ENCODE assay signal across 16 cellular contexts in genomic region chr7:121341933-121342332, GRCh38. TPM values are rescaled to one million over a fixed set of nuclear protein-coding genes. Genes with fewer than 3 reads are reported as not detected.
DNase-seq lines count a peak whose midpoint lies in the region; ATAC-seq and TF ChIP-seq lines count a peak whose summit lies in the region.
"Had no signal": no experiment of that assay in that cellular context is flagged by ENCODE, and none has a peak within 500 bp of the region (broad histone marks: within the 10 kb centered on the region; RNA-seq: fewer than 3 reads in every experiment).

No MANE protein-coding gene starts in this region.

- POLR2A ChIA-PET in IMR-90 (lab: Charles Lee; ENCODE audit: unreplicated experiment) = no interaction called here

- BruUV-seq in Calu3 (replicated peaks; lab: Mats Ljungman, UMichigan) = no TSS peak
- no TSS peak for BruUV-seq in IMR-90 (replicated peaks; lab: Mats Ljungman, UMichigan)

- peak overlapping the region; percentile 86 for H2BK15ac ChIP-seq in IMR-90 (ENCODE audit: low read depth, low read length)

- peak overlapping the region; percentile 34 to 74; a peak in 3 of 4 replicates for H4K8ac ChIP-seq in IMR-90 (ENCODE audit: low read depth in 2 of 2, low read length in 2 of 2)

- H2AFZ ChIP-seq in IMR-90 (replicated peaks; ENCODE audit: low read length, poor library complexity) = no peak overlapping the region

- H3K9me3 Mint-ChIP-seq in Calu3 (ENCODE audit: low read depth, unreplicated experiment) (no peaks in the 10 kb centered on the region), endothelial cell (ENCODE audit: unreplicated experiment) (no peaks in the 10 kb centered on the region)
- H3K9me3 Mint-ChIP-seq in stimulated activated effector memory CD8-positive, alpha-beta T cell treated with anti-CD3 and anti-CD28 coated beads, Interleukin-12 subunit alpha, Interleukin-12 subunit beta, amount 100 ng/mL, for 72 hours = no peaks in the 10 kb centered on the region
- H3K9me3 Mint-ChIP-seq: CD4-positive, alpha-beta memory T cell had no signal

- H3K36me3 ChIP-seq in IMR-90 (ENCODE audit: control insufficient read depth, insufficient read depth, low read length) = peaks cover 3% of the 10 kb centered on the region
- no peaks in the 10 kb centered on the region for H3K36me3 ChIP-seq in testis (ENCODE audit: low read depth, missing control alignments)

- H4K20me1 ChIP-seq in IMR-90 (ENCODE audit: insufficient read depth, low read length) = no peaks in the 10 kb centered on the region

- H3K14ac ChIP-seq in IMR-90 (replicated peaks; ENCODE audit: low read depth, low read length) = no peak overlapping the region

- H3K18ac ChIP-seq in IMR-90 (ENCODE audit: low read depth, low read length) = peak overlapping the region; percentile 53

- H3K23ac ChIP-seq in IMR-90 (ENCODE audit: low read depth, low read length) = no peak overlapping the region

- no peak overlapping the region for H2BK20ac ChIP-seq in IMR-90 (ENCODE audit: low read depth, low read length)

- in situ Hi-C loops in IMR-90 (cut with MboI; ENCODE audit: low sequenced_read_pairs) = loop anchor here (25.0 kb wide), 2 partner anchors 205 to 355 kb away; partner anchors contain the start of gene CPED1

- H4K5ac ChIP-seq in IMR-90 (ENCODE audit: low read depth, low read length) = peak overlapping the region; percentile 33; the same call in 1 of the 2 replicates

- DNase-seq in Calu3 = no peak
- no peak for DNase-seq in IMR-90
- DNase-seq in endothelial cell (ENCODE audit: low spot score) = no peak
- DNase-seq in stimulated activated effector memory CD8-positive, alpha-beta T cell treated with anti-CD3 and anti-CD28 coated beads, Interleukin-12 subunit alpha, Interleukin-12 subunit beta, amount 100 ng/mL, for 72 hours (ENCODE audit: low spot score in 2 of 2) = no peak
- DNase-seq in mesenteric fat pad (ENCODE audit: low spot score) = no peak
- DNase-seq in testis = no peak
- no peak for DNase-seq in activated naive CD4-positive, alpha-beta T cell treated with Interleukin-2 at 50 U/mL for 16 hours
- DNase-seq: ACHN; CD4-positive, alpha-beta memory T cell; DMS79 treated with DMSO at 0.1 percent for 48 hours; GDM1; NCI-H1105 treated with DMSO at 0.1 percent for 48 hours; NCI-H187; NCI-H526 treated with DMSO at 0.1 percent for 48 hours; RPMI8226; SIG-M5 had no signal

- H3K27ac ChIP-seq in IMR-90 (ENCODE audit: insufficient read depth, low read length) (peak overlapping the region; percentile 37), testis (no peak overlapping the region)

- H2AK5ac ChIP-seq in IMR-90 (ENCODE audit: low read depth, low read length) = peak overlapping the region; percentile 40

- H3K9me3 ChIP-seq in IMR-90 (ENCODE audit: control insufficient read depth, insufficient read depth, low read length) = no peaks in the 10 kb centered on the region
- no peaks in the 10 kb centered on the region for H3K9me3 ChIP-seq in testis

- H3K27me3 Mint-ChIP-seq in Calu3 (ENCODE audit: unreplicated experiment) = no peaks in the 10 kb centered on the region
- no peaks in the 10 kb centered on the region for H3K27me3 Mint-ChIP-seq in endothelial cell (ENCODE audit: unreplicated experiment)
- H3K27me3 Mint-ChIP-seq: CD4-positive, alpha-beta memory T cell had no signal

- CTCF ChIA-PET in Calu3 (lab: Charles Lee) = no interaction called here
- CTCF ChIA-PET in IMR-90 (lab: Yijun Ruan, JAX) = interaction anchor here (0.7 kb wide), 1 partner anchor 693 kb away, joined by 4 read pairs; no protein-coding TSS in a partner anchor

- no peak overlapping the region; the same call in 1 of the 2 replicates for H3K56ac ChIP-seq in IMR-90 (ENCODE audit: extremely low read depth, insufficient read depth, low read length)

- H3K27ac Mint-ChIP-seq in Calu3 (ENCODE audit: unreplicated experiment) (peak overlapping the region; percentile 27), endothelial cell (ENCODE audit: unreplicated experiment) (peak overlapping the region; percentile 57)
- H3K27ac Mint-ChIP-seq in stimulated activated effector memory CD8-positive, alpha-beta T cell treated with anti-CD3 and anti-CD28 coated beads, Interleukin-12 subunit alpha, Interleukin-12 subunit beta, amount 100 ng/mL, for 72 hours = peak overlapping the region; percentile 52
- H3K27ac Mint-ChIP-seq: CD4-positive, alpha-beta memory T cell had no signal

- peaks cover 8% of the 10 kb centered on the region for H3K4me1 ChIP-seq in IMR-90 (ENCODE audit: control insufficient read depth, insufficient read depth, low read length)
- no peaks in the 10 kb centered on the region for H3K4me1 ChIP-seq in testis

- H3K4ac ChIP-seq in IMR-90 (ENCODE audit: low read depth, low read length) = peak overlapping the region; percentile 25; the same call in 1 of the 2 replicates

- H2AK9ac ChIP-seq in IMR-90 (replicated peaks; ENCODE audit: low read depth, low read length, poor library complexity) = no peak overlapping the region

- no peak overlapping the region for H3K4me2 ChIP-seq in IMR-90 (ENCODE audit: low read depth, low read length)

- intact Hi-C loops in Calu3 (cut with micrococcal nuclease; ENCODE audit: unreplicated experiment) (no loop called here), IMR-90 (cut with micrococcal nuclease) (no loop called here), testis (cut with DNase I; ENCODE audit: low total_unique reads) (no loop called here)

- H4K91ac ChIP-seq in IMR-90 (ENCODE audit: insufficient read depth, low read depth, low read length) = peak overlapping the region; percentile 7; the same call in 1 of the 2 replicates

- no peak for ATAC-seq in IMR-90 (ENCODE audit: low read depth)
- ATAC-seq in stimulated activated effector memory CD8-positive, alpha-beta T cell treated with anti-CD3 and anti-CD28 coated beads, Interleukin-12 subunit alpha, Interleukin-12 subunit beta, amount 100 ng/mL, for 72 hours = no peak

- H3K4me3 Mint-ChIP-seq in Calu3 (ENCODE audit: low read depth, unreplicated experiment) (no peak overlapping the region), endothelial cell (ENCODE audit: unreplicated experiment) (no peak overlapping the region)
- H3K4me3 Mint-ChIP-seq in stimulated activated effector memory CD8-positive, alpha-beta T cell treated with anti-CD3 and anti-CD28 coated beads, Interleukin-12 subunit alpha, Interleukin-12 subunit beta, amount 100 ng/mL, for 72 hours = no peak overlapping the region
- H3K4me3 Mint-ChIP-seq: CD4-positive, alpha-beta memory T cell had no signal

- TF ChIP-seq RAD21 in IMR-90 (IDR thresholded peaks at IDR 0.05; ENCODE audit: low read length) = no peak

- H3K9ac ChIP-seq in IMR-90 (ENCODE audit: low read depth, low read length) = no peak overlapping the region

- H3K4me1 Mint-ChIP-seq in Calu3 (ENCODE audit: low read depth, unreplicated experiment) (no peaks in the 10 kb centered on the region), endothelial cell (ENCODE audit: unreplicated experiment) (no peaks in the 10 kb centered on the region)
- peaks cover 6% of the 10 kb centered on the region for H3K4me1 Mint-ChIP-seq in stimulated activated effector memory CD8-positive, alpha-beta T cell treated with anti-CD3 and anti-CD28 coated beads, Interleukin-12 subunit alpha, Interleukin-12 subunit beta, amount 100 ng/mL, for 72 hours
- H3K4me1 Mint-ChIP-seq: CD4-positive, alpha-beta memory T cell had no signal

- TF ChIP-seq CTCF in Calu3 (IDR thresholded peaks at IDR 0.05; ENCODE audit: unreplicated experiment) = no peak
- TF ChIP-seq CTCF in IMR-90 (conservative IDR thresholded peaks at IDR 0.05; ENCODE audit: low read depth, low read length) = no peak
- no peak for TF ChIP-seq CTCF in endothelial cell (IDR thresholded peaks at IDR 0.05; ENCODE audit: unreplicated experiment)
- TF ChIP-seq CTCF in testis (IDR thresholded peaks at IDR 0.05) = no peak

- 0 out of 2 replicates have a peak overlapping the region, but pooled peaks have one; percentile 38 for H2BK120ac ChIP-seq in IMR-90 (ENCODE audit: low read depth, low read length)

- H3K9me1 ChIP-seq in IMR-90 (ENCODE audit: insufficient read depth, low read length) = peaks cover 18% of the 10 kb centered on the region

- no peak overlapping the region for H3K4me3 ChIP-seq in IMR-90 (ENCODE audit: insufficient read depth, low read depth, low read length)
- H3K4me3 ChIP-seq in testis = no peak overlapping the region

- H3K27me3 ChIP-seq in IMR-90 (ENCODE audit: control insufficient read depth, insufficient read depth, low read length) = no peaks in the 10 kb centered on the region
- no peaks in the 10 kb centered on the region for H3K27me3 ChIP-seq in testis

- peak overlapping the region; percentile 44 for H2BK5ac ChIP-seq in IMR-90 (ENCODE audit: low read depth, low read length, poor library complexity, severe bottlenecking)

- TF ChIP-seq POLR2A in IMR-90 (IDR thresholded peaks at IDR 0.05; ENCODE audit: low read depth, low read length) (no peak), testis (IDR thresholded peaks at IDR 0.05) (no peak)

- dilution Hi-C loops in IMR-90 (cut with HindIII; ENCODE audit: low sequenced_read_pairs, unreplicated experiment) = no loop called here

- H3K79me1 ChIP-seq in IMR-90 (ENCODE audit: low read depth in 1 of 2, low read length in 2 of 2) = no peaks in the 10 kb centered on the region

- H3K36me3 Mint-ChIP-seq in Calu3 (ENCODE audit: insufficient read depth, unreplicated experiment) = peaks cover 36% of the 10 kb centered on the region
- H3K36me3 Mint-ChIP-seq in endothelial cell (ENCODE audit: low read depth, unreplicated experiment) = peaks cover 4% of the 10 kb centered on the region
- H3K36me3 Mint-ChIP-seq in stimulated activated effector memory CD8-positive, alpha-beta T cell treated with anti-CD3 and anti-CD28 coated beads, Interleukin-12 subunit alpha, Interleukin-12 subunit beta, amount 100 ng/mL, for 72 hours = peaks cover 50% of the 10 kb centered on the region

TF ChIP-seq in IMR-90, 13 proteins besides CTCF, POLR2A, EP300 and RAD21 (continues in another document):
- TF ChIP-seq RFX5 (IDR thresholded peaks at IDR 0.05; ENCODE audit: low read depth, low read length) = no peak
- TF ChIP-seq MAFK (IDR thresholded peaks at IDR 0.05; ENCODE audit: low read depth, low read length) = no peak

RNA-seq across cellular contexts. Expression of gene WNT16, which starts 13.1 kb away (rescaled TPM):
- not detected in 2 replicates for total RNA-seq in Calu3 (2022)
- 1.1 and 1.7 TPM in 2 replicates for total RNA-seq in IMR-90 (2012; rRNA removed)
- polyA plus RNA-seq in IMR-90 (2012; rRNA removed) = 0.68 and 0.95 TPM in 2 replicates
- polyA plus RNA-seq in IMR-90 (2012; cell fraction: cytosol; rRNA removed) = 0.22 and 0.25 TPM in 2 replicates
- 0.18 and 0.41 TPM in 2 replicates for polyA plus RNA-seq in IMR-90 (2012; cell fraction: nucleus; rRNA removed; ENCODE audit: low replicate concordance)
- total RNA-seq in endothelial cell (ENCODE audit: unreplicated experiment) = not detected
- total RNA-seq in mesenteric fat pad = not detected
- under 1 TPM in 1 of 2 donors, not detected in 1; 0.12 TPM for total RNA-seq in testis
- 0.51 TPM for polyA plus RNA-seq in testis (ENCODE audit: insufficient read depth, low read depth, low replicate concordance)
- total RNA-seq: CD4-positive, alpha-beta memory T cell had no signal
- polyA plus RNA-seq: CD4-positive, alpha-beta memory T cell had no signal

RNA-seq across cellular contexts. Expression of gene FAM3C, which starts 54.2 kb away (rescaled TPM):
- 178 and 206 TPM in 2 replicates for total RNA-seq in Calu3 (2022)
- total RNA-seq in IMR-90 (2012; rRNA removed) = 11.5 and 35.0 TPM in 2 replicates
- polyA plus RNA-seq in IMR-90 (2012; rRNA removed) = 33.9 and 45.8 TPM in 2 replicates
- polyA plus RNA-seq in IMR-90 (2012; cell fraction: cytosol; rRNA removed) = 10.7 and 13.2 TPM in 2 replicates
- polyA plus RNA-seq in IMR-90 (2012; cell fraction: nucleus; rRNA removed; ENCODE audit: low replicate concordance) = 2.5 and 27.8 TPM in 2 replicates
- total RNA-seq in endothelial cell (ENCODE audit: unreplicated experiment) = 50.9 TPM
- 44.8 TPM for total RNA-seq in mesenteric fat pad
- total RNA-seq in testis = 10 to 100 TPM; 31.8 to 35.9 TPM
- polyA plus RNA-seq in testis (ENCODE audit: insufficient read depth, low read depth, low replicate concordance) = 50.7 TPM
